1 cellular context compared by ENCODE assay signal in the genomic region with DNA sequence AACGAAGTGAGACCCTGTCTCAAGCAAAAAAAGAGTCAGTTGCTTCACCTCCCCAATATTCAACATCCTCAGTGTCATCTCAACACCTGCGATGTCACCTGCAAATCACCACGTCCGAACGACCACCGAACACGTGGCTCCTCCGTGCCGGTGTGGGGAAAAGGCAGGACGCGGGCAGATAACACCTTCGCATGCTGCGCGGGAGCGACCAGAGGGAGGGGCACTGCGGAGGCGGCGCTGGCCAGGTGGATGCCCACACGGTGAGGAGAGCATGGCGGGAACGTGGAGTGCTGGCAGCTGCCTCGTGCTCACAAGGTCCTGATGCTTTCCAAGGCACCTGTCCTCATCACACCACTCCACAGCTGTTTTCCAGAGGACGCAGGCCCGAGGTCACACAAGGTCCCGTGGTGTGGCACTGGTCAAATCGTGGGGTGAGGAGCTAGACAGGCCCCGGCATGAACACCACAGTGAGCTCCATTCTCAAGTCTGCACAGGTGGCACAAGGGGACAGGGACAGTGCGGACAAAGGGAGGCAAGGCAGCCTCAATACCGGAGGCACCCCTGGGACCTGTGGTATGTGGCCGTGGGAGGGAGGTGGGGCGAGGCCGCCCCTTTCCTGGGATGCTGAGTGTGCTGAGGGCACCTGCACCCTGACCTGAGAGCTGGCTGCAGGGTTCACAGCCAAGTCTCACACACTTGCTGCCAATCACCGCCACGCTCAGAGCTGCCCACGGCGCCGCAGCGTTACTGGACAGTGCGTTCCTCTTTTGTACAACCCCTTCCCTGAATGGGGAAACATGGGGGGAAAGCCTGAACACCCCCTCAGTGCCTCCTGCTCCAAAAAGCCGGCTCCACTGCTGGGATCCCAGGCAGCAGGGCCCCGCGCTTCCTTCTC.
TF ChIP-seq lines count a peak whose summit lies in the region.

No MANE protein-coding gene starts in this region.

TF ChIP-seq in H1, 55 proteins besides CTCF, POLR2A, EP300 and RAD21:
- TF ChIP-seq CEBPB (IDR thresholded peaks at IDR 0.05; ENCODE audit: low read depth, low read length) (no peak), CBX5 (IDR thresholded peaks at IDR 0.05; ENCODE audit: low read depth, low read length) (no peak), BRCA1 (IDR thresholded peaks at IDR 0.05; ENCODE audit: low read depth, low read length) (no peak), SIN3A (conservative IDR thresholded peaks at IDR 0.05 in 1 of 2, IDR thresholded peaks at IDR 0.05 in 1 of 2; ENCODE audit: low read depth in 1 of 2, low read length in 2 of 2) (no peak), ZNF274 (IDR thresholded peaks at IDR 0.05; ENCODE audit: borderline replicate concordance, extremely low read depth, low read length) (no peak)
- TF ChIP-seq, protein P1, sequence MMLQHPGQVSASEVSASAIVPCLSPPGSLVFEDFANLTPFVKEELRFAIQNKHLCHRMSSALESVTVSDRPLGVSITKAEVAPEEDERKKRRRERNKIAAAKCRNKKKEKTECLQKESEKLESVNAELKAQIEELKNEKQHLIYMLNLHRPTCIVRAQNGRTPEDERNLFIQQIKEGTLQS (IDR thresholded peaks at IDR 0.05; ENCODE audit: insufficient read depth, low read depth, low read length) = no peak
